ENCODE assay signal across 13 cellular contexts in genomic region chr16:86511317-86512161, GRCh38. TPM values are rescaled to one million over a fixed set of nuclear protein-coding genes. Genes with fewer than 3 reads are reported as not detected.
A peak's percentile ranks its signal among the peaks of the same experiment; 100 is the strongest.
DNase-seq lines count a peak whose midpoint lies in the region; ATAC-seq and TF ChIP-seq lines count a peak whose summit lies in the region.
"Had no signal": no experiment of that assay in that cellular context is flagged by ENCODE, and none has a peak within 500 bp of the region (broad histone marks: within the 10 kb centered on the region; RNA-seq: fewer than 3 reads in every experiment).

No MANE protein-coding gene starts in this region.

- no peak overlapping the region for H3K4me2 ChIP-seq in mammary epithelial cell (ENCODE audit: insufficient read depth, low read depth, low read length)

- TF ChIP-seq CTCF in breast epithelium (IDR thresholded peaks at IDR 0.05) (no peak), mammary epithelial cell (conservative IDR thresholded peaks at IDR 0.05 in 1 of 2, IDR thresholded peaks at IDR 0.05 in 1 of 2; ENCODE audit: extremely low read depth in 1 of 2, insufficient read depth in 1 of 2, low read depth in 1 of 2, low read length in 2 of 2) (no peak), colonic mucosa (IDR thresholded peaks at IDR 0.05) (no peak), upper lobe of left lung (IDR thresholded peaks at IDR 0.05) (no peak), chondrocyte (IDR thresholded peaks at IDR 0.05) (no peak), RWPE1 (conservative IDR thresholded peaks at IDR 0.05; ENCODE audit: low read depth) (no peak)

- H3K27ac Mint-ChIP-seq in chondrocyte (ENCODE audit: unreplicated experiment), result no peak overlapping the region

- no peak overlapping the region for H2AFZ ChIP-seq in mammary epithelial cell (ENCODE audit: low read depth, low read length)

- dilution Hi-C loops in mammary epithelial cell (cut with HindIII; ENCODE audit: low sequenced_read_pairs), result no loop called here

- H3K36me3 Mint-ChIP-seq in chondrocyte (ENCODE audit: low read depth), result peaks cover 2% of the 10 kb centered on the region

- no peak for TF ChIP-seq POLR2A in breast epithelium (IDR thresholded peaks at IDR 0.05)
- TF ChIP-seq POLR2A in upper lobe of left lung (IDR thresholded peaks at IDR 0.05), result no peak

- H3K27me3 Mint-ChIP-seq in chondrocyte (ENCODE audit: low read depth), result peaks cover 56% of the 10 kb centered on the region

- peaks cover 28 to 98% of the 10 kb centered on the region in 2 donors for H3K27me3 ChIP-seq in breast epithelium
- peaks cover 90% of the 10 kb centered on the region for H3K27me3 ChIP-seq in mammary epithelial cell (ENCODE audit: insufficient read depth, low read length)
- peaks cover 88% of the 10 kb centered on the region for H3K27me3 ChIP-seq in colonic mucosa
- H3K27me3 ChIP-seq in upper lobe of left lung, result peaks cover 0 to 53% (median 29%) of the 10 kb centered on the region in 4 donors

- H3K4me3 ChIP-seq in breast epithelium, result peak overlapping the region; percentile 57 to 81 (median 57)
- H3K4me3 ChIP-seq in mammary epithelial cell (replicated peaks in 1 of 3; ENCODE audit: insufficient read depth in 1 of 3, low read depth in 2 of 3, low read length in 3 of 3), result no peak overlapping the region
- H3K4me3 ChIP-seq in colonic mucosa, result peak overlapping the region; percentile 52
- H3K4me3 ChIP-seq in mesodermal cell (ENCODE audit: extremely low read depth, insufficient read depth, low read length, poor library complexity, severe bottlenecking), result peak overlapping the region; percentile 72
- H3K4me3 ChIP-seq in upper lobe of left lung, result peak overlapping the region; percentile 60 to 66 (median 64)

- H3K27ac ChIP-seq in breast epithelium (no peak overlapping the region), mammary epithelial cell (ENCODE audit: insufficient read depth, low read depth, low read length) (no peak overlapping the region), colonic mucosa (peak overlapping the region; percentile 82), mesodermal cell (ENCODE audit: low read depth, low read length, severe bottlenecking) (peak overlapping the region; percentile 29), upper lobe of left lung (peak overlapping the region; percentile 94 to 97 (median 95)), RWPE1 (no peak overlapping the region)
- H3K27ac ChIP-seq: BLaER1, epithelial cell of prostate, neutrophil had no signal

- TF ChIP-seq EP300 in upper lobe of left lung (IDR thresholded peaks at IDR 0.05), result no peak

- 22% methylated on average over 9 of the region's 44 CpGs for WGBS in mammary epithelial cell (ENCODE audit: low coverage, missing lambda C conversion rate)
- WGBS in mesodermal cell (ENCODE audit: insufficient coverage in 2 of 2), 2 experiments, result 3 to 4% methylated on average over 38 to 40 of the region's 44 CpGs
- WGBS in upper lobe of left lung, 2 donors, result 19 to 47% methylated on average over 3 to 21 of the region's 44 CpGs

- CTCF ChIA-PET in mammary epithelial cell (lab: Charles Lee; ENCODE audit: low non-redundant PET), result no interaction called here
- CTCF ChIA-PET in RWPE1 (lab: Yijun Ruan, JAX), result interaction anchor here (0.6 to 1.5 kb wide), 4 partner anchors 8 to 566 kb away, joined by 3 to 8 read pairs (median 4); no protein-coding TSS in a partner anchor

- in situ Hi-C loops in mammary epithelial cell (cut with MboI; ENCODE audit: low sequenced_read_pairs in 2 of 2), result loop anchor here (10.0 kb wide), 1 partner anchor 687 kb away; no protein-coding TSS in a partner anchor

- no TSS peak for BruUV-seq in mammary epithelial cell (replicated peaks; lab: Mats Ljungman, UMichigan)

- no peaks in the 10 kb centered on the region for H3K9me3 ChIP-seq in breast epithelium
- no peaks in the 10 kb centered on the region for H3K9me3 ChIP-seq in mammary epithelial cell (replicated peaks; ENCODE audit: insufficient read depth, low read length)
- no peaks in the 10 kb centered on the region for H3K9me3 ChIP-seq in colonic mucosa
- no peaks in the 10 kb centered on the region for H3K9me3 ChIP-seq in mesodermal cell (ENCODE audit: control insufficient read depth, low read length)
- H3K9me3 ChIP-seq in upper lobe of left lung, result no peaks in the 10 kb centered on the region
- H3K9me3 ChIP-seq: BLaER1, neutrophil had no signal

- H3K4me1 Mint-ChIP-seq in chondrocyte (ENCODE audit: low read depth), result peaks cover 14% of the 10 kb centered on the region

- H3K4me1 ChIP-seq in breast epithelium (peaks cover 14 to 16% of the 10 kb centered on the region in 2 donors), mammary epithelial cell (ENCODE audit: insufficient read depth, low read length) (peaks cover 16% of the 10 kb centered on the region), colonic mucosa (no peaks in the 10 kb centered on the region), mesodermal cell (ENCODE audit: control insufficient read depth, insufficient read depth, low read length, poor library complexity, severe bottlenecking) (peaks cover 13% of the 10 kb centered on the region), upper lobe of left lung (peaks cover 11 to 39% (median 21%) of the 10 kb centered on the region in 4 donors)

- DNase-seq in breast epithelium (ENCODE audit: low spot score in 2 of 2) (no peak), mammary epithelial cell (no peak), colonic mucosa (no peak), upper lobe of left lung (no peak), chondrocyte (ENCODE audit: low spot score) (no peak), RWPE1 (ENCODE audit: low spot score) (no peak)
- DNase-seq: NCI-H2227 treated with DMSO at 0.1 percent for 48 hours had no signal

- H3K79me2 ChIP-seq in mammary epithelial cell (ENCODE audit: insufficient read depth, low read length), result no peaks in the 10 kb centered on the region

- intact Hi-C loops in breast epithelium (cut with DNase I; ENCODE audit: low total_unique reads), result no loop called here
- intact Hi-C loops in mammary epithelial cell (cut with micrococcal nuclease), result no loop called here
- intact Hi-C loops in colonic mucosa (cut with DNase I), result loop anchor here (10.0 kb wide), 1 partner anchor 317 kb away; no protein-coding TSS in a partner anchor

- H4K20me1 ChIP-seq in mammary epithelial cell (ENCODE audit: insufficient read depth, low read length), result peaks cover 3% of the 10 kb centered on the region

- H3K9me3 Mint-ChIP-seq in chondrocyte (ENCODE audit: low read depth), result no peaks in the 10 kb centered on the region

- POLR2A ChIA-PET in RWPE1 (lab: Yijun Ruan, JAX; ENCODE audit: low non-redundant PET), result no interaction called here

- no peaks in the 10 kb centered on the region for H3K36me3 ChIP-seq in breast epithelium
- H3K36me3 ChIP-seq in mammary epithelial cell (ENCODE audit: insufficient read depth, low read length), result no peaks in the 10 kb centered on the region
- no peaks in the 10 kb centered on the region for H3K36me3 ChIP-seq in colonic mucosa
- H3K36me3 ChIP-seq in mesodermal cell (ENCODE audit: control insufficient read depth, insufficient read depth, low read length), result peaks cover 21% of the 10 kb centered on the region
- H3K36me3 ChIP-seq in upper lobe of left lung, result peaks cover 0 to 54% (median 3%) of the 10 kb centered on the region in 4 donors
- H3K36me3 ChIP-seq: BLaER1, neutrophil had no signal

- no peak overlapping the region for H3K9ac ChIP-seq in mammary epithelial cell (ENCODE audit: insufficient read depth, low read length)
- peak overlapping the region; percentile 73 to 91 for H3K9ac ChIP-seq in colonic mucosa (ENCODE audit: low read depth in 2 of 2, low read length in 2 of 2)
- H3K9ac ChIP-seq: BLaER1 had no signal

- H3K4me3 Mint-ChIP-seq in chondrocyte (ENCODE audit: unreplicated experiment), result no peak overlapping the region

- ATAC-seq in upper lobe of left lung (ENCODE audit: low FRiP score in 2 of 2) (no peak), HG02588 (IDR thresholded peaks at IDR 0.05; ENCODE audit: unreplicated experiment) (no peak)
- ATAC-seq: HCT116 had no signal

RNA-seq across cellular contexts. Expression of gene FOXF1, which starts 1.2 kb away (rescaled TPM):
- total RNA-seq in breast epithelium, result under 1 TPM in 2 of 3 donors, not detected in 1; 0.15 to 0.66 TPM
- total RNA-seq in mammary epithelial cell, result not detected
- not detected for polyA plus RNA-seq in mammary epithelial cell
- polyA minus RNA-seq in mammary epithelial cell, result not detected
- 10 to 100 TPM in 1 of 2 donors, 1 to 10 TPM in 1; 6.3 to 12.1 TPM for total RNA-seq in colonic mucosa
- 22.0 TPM for polyA plus RNA-seq in mesodermal cell (2013, experiment 1 of 2)
- 26.8 TPM for polyA plus RNA-seq in mesodermal cell (2013, experiment 2 of 2)
- total RNA-seq in upper lobe of left lung, result 10 to 100 TPM in 5 of 6 donors, 1 to 10 TPM in 1; 6.3 to 73.6 (median 24.5) TPM
- total RNA-seq in chondrocyte, result not detected in 3 replicates

RNA-seq across cellular contexts. Expression of gene MTHFSD, which starts 43.5 kb away (rescaled TPM):
- total RNA-seq in breast epithelium, result 10 to 100 TPM; 15.8 to 30.2 (median 27.7) TPM
- total RNA-seq in mammary epithelial cell, result 10 to 100 TPM; 17.3 to 25.4 TPM
- polyA plus RNA-seq in mammary epithelial cell, result 11.3 TPM
- polyA minus RNA-seq in mammary epithelial cell, result 1.4 TPM
- 10 to 100 TPM; 15.4 to 23.7 TPM for total RNA-seq in colonic mucosa
- 19.2 TPM for polyA plus RNA-seq in mesodermal cell (2013, experiment 1 of 2)
- polyA plus RNA-seq in mesodermal cell (2013, experiment 2 of 2), result 17.6 TPM
- total RNA-seq in upper lobe of left lung, result 10 to 100 TPM; 13.8 to 39.8 (median 22.0) TPM
- total RNA-seq in chondrocyte, result 8.1 to 13.2 TPM (median 8.5 TPM) in 3 replicates

RNA-seq across cellular contexts. Expression of gene FOXC2, which starts 55.1 kb away (rescaled TPM):
- under 1 TPM; 0.15 to 0.98 (median 0.32) TPM for total RNA-seq in breast epithelium
- 10 to 100 TPM in 1 of 2 donors, 1 to 10 TPM in 1; 1.3 to 13.3 TPM for total RNA-seq in mammary epithelial cell
- polyA plus RNA-seq in mammary epithelial cell, result 1.3 TPM
- polyA minus RNA-seq in mammary epithelial cell, result 0.98 TPM
- under 1 TPM; 0.11 to 0.22 TPM for total RNA-seq in colonic mucosa
- 12.3 TPM for polyA plus RNA-seq in mesodermal cell (2013, experiment 1 of 2)
- polyA plus RNA-seq in mesodermal cell (2013, experiment 2 of 2), result 9.1 TPM
- 1 to 10 TPM in 1 of 6 donors, under 1 TPM in 3, not detected in 2; 0.39 to 1.9 (median 0.56) TPM for total RNA-seq in upper lobe of left lung
- total RNA-seq in chondrocyte, result 70.4 to 84.2 TPM (median 77.8 TPM) in 3 replicates

Comparison
In these comparisons a context has a peak if more than half of its experiments do, and no peak if none do; other contexts are left out.
1. H3K4me3 ChIP-seq: peak in breast epithelium (3 of 3), colonic mucosa (single experiment), mesodermal cell (single experiment) and upper lobe of left lung (4 of 4); none in mammary epithelial cell (0 of 3).
2. H3K27ac ChIP-seq: peak in colonic mucosa (single experiment), mesodermal cell (single experiment) and upper lobe of left lung (4 of 4); none in breast epithelium (0 of 2), mammary epithelial cell (single experiment) and RWPE1 (single experiment).